1 cellular context compared by ENCODE assay signal in the genomic region with DNA sequence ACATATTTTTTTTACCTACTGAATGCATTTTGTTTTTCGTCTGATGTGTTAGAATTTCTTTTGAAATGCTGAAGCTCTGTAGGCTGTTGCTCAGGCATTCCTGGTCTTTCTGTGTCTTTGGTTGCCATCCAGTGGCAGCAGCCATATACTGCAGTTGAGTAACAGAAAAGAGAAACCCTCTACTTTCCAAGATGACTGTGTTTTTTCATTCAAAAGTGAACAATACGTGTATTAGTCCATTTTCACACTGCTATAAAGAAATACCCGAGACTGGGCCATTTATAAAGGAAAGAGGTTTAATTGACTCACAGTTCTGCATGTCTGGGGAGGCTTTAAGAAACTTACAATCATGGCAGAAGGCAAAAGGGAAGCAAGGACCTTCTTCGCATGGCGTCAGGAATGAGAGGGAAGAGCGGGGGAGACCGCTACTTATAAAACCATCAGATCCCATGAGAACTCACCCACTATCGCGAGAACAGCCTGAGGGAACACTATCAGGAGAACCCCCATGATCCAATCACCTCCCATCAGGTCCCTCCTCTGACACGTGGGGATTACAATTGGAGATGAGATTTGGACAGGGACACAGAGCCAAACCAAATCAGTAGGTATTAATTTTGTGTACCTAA.
A peak's percentile ranks its signal among the peaks of the same experiment; 100 is the strongest.
TF ChIP-seq lines count a peak whose summit lies in the region.

No MANE protein-coding gene starts in this region.

TF ChIP-seq in A549, 52 proteins besides CTCF, POLR2A, EP300 and RAD21:
- TF ChIP-seq, protein P1, sequence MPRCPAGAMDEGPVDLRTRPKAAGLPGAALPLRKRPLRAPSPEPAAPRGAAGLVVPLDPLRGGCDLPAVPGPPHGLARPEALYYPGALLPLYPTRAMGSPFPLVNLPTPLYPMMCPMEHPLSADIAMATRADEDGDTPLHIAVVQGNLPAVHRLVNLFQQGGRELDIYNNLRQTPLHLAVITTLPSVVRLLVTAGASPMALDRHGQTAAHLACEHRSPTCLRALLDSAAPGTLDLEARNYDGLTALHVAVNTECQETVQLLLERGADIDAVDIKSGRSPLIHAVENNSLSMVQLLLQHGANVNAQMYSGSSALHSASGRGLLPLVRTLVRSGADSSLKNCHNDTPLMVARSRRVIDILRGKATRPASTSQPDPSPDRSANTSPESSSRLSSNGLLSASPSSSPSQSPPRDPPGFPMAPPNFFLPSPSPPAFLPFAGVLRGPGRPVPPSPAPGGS (IDR thresholded peaks at IDR 0.05), result peak; percentile 77; the same call in 1 of the 3 replicates
- TF ChIP-seq JUN (IDR thresholded peaks at IDR 0.05) (peak; percentile 74 to 82; a peak in 3 of 5 replicates), HMGXB4 (CRISPR knock-in tag; IDR thresholded peaks at IDR 0.05; ENCODE audit: borderline replicate concordance) (no peak), NFE2L2 (conservative IDR thresholded peaks at IDR 0.05; ENCODE audit: low read length) (no peak), FOSB (CRISPR knock-in tag; IDR thresholded peaks at IDR 0.05) (0 out of 2 replicates have a peak, but pooled peaks have one; percentile 29), BHLHE40 (IDR thresholded peaks at IDR 0.05; ENCODE audit: low read depth, low read length) (no peak), HOXB5 (CRISPR knock-in tag; IDR thresholded peaks at IDR 0.05) (0 out of 2 replicates have a peak, but pooled peaks have one; percentile 69), ESRRA (IDR thresholded peaks at IDR 0.05; ENCODE audit: borderline replicate concordance, low read length) (no peak), MAX (IDR thresholded peaks at IDR 0.05) (peak; percentile 86), POLR2AphosphoS2 (conservative IDR thresholded peaks at IDR 0.05; ENCODE audit: low read length) (no peak), EHMT2 (IDR thresholded peaks at IDR 0.05; ENCODE audit: low read depth) (no peak), GATA3 (IDR thresholded peaks at IDR 0.05; ENCODE audit: borderline replicate concordance) (peak; percentile 62; the same call in 1 of the 2 replicates), HDAC2 (IDR thresholded peaks at IDR 0.05) (no peak), KDM5A (IDR thresholded peaks at IDR 0.05) (peak; percentile 81), TP53 (CRISPR knock-in tag; IDR thresholded peaks at IDR 0.05) (no peak; the same call in 1 of the 2 replicates), E2F6 (IDR thresholded peaks at IDR 0.05; ENCODE audit: borderline replicate concordance, low read depth) (peak; percentile 77), CEBPB (IDR thresholded peaks at IDR 0.05) (peak in 1 of 2 experiments; percentile 52; a peak in 1 of 4 replicates), HOXA7 (CRISPR knock-in tag; IDR thresholded peaks at IDR 0.05) (0 out of 2 replicates have a peak, but pooled peaks have one; percentile 22), ZNF302 (CRISPR knock-in tag; IDR thresholded peaks at IDR 0.05) (no peak), CHD2 (IDR thresholded peaks at IDR 0.05; ENCODE audit: low read length, partially characterized antibody) (peak; percentile 98), SMC3 (IDR thresholded peaks at IDR 0.05) (peak; percentile 77), SREBF2 (IDR thresholded peaks at IDR 0.05) (no peak), PHF8 (IDR thresholded peaks at IDR 0.05; ENCODE audit: borderline replicate concordance, low read depth) (peak; percentile 28; the same call in 1 of the 2 replicates)
- TF ChIP-seq, protein P2, sequence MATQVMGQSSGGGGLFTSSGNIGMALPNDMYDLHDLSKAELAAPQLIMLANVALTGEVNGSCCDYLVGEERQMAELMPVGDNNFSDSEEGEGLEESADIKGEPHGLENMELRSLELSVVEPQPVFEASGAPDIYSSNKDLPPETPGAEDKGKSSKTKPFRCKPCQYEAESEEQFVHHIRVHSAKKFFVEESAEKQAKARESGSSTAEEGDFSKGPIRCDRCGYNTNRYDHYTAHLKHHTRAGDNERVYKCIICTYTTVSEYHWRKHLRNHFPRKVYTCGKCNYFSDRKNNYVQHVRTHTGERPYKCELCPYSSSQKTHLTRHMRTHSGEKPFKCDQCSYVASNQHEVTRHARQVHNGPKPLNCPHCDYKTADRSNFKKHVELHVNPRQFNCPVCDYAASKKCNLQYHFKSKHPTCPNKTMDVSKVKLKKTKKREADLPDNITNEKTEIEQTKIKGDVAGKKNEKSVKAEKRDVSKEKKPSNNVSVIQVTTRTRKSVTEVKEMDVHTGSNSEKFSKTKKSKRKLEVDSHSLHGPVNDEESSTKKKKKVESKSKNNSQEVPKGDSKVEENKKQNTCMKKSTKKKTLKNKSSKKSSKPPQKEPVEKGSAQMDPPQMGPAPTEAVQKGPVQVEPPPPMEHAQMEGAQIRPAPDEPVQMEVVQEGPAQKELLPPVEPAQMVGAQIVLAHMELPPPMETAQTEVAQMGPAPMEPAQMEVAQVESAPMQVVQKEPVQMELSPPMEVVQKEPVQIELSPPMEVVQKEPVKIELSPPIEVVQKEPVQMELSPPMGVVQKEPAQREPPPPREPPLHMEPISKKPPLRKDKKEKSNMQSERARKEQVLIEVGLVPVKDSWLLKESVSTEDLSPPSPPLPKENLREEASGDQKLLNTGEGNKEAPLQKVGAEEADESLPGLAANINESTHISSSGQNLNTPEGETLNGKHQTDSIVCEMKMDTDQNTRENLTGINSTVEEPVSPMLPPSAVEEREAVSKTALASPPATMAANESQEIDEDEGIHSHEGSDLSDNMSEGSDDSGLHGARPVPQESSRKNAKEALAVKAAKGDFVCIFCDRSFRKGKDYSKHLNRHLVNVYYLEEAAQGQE (IDR thresholded peaks at IDR 0.05), result peak; percentile 97
- TF ChIP-seq, protein P3, sequence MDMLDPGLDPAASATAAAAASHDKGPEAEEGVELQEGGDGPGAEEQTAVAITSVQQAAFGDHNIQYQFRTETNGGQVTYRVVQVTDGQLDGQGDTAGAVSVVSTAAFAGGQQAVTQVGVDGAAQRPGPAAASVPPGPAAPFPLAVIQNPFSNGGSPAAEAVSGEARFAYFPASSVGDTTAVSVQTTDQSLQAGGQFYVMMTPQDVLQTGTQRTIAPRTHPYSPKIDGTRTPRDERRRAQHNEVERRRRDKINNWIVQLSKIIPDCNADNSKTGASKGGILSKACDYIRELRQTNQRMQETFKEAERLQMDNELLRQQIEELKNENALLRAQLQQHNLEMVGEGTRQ (IDR thresholded peaks at IDR 0.05), result peak; percentile 46
